Comparison of ENCODE assay signal across 8 cellular contexts in the genomic region with DNA sequence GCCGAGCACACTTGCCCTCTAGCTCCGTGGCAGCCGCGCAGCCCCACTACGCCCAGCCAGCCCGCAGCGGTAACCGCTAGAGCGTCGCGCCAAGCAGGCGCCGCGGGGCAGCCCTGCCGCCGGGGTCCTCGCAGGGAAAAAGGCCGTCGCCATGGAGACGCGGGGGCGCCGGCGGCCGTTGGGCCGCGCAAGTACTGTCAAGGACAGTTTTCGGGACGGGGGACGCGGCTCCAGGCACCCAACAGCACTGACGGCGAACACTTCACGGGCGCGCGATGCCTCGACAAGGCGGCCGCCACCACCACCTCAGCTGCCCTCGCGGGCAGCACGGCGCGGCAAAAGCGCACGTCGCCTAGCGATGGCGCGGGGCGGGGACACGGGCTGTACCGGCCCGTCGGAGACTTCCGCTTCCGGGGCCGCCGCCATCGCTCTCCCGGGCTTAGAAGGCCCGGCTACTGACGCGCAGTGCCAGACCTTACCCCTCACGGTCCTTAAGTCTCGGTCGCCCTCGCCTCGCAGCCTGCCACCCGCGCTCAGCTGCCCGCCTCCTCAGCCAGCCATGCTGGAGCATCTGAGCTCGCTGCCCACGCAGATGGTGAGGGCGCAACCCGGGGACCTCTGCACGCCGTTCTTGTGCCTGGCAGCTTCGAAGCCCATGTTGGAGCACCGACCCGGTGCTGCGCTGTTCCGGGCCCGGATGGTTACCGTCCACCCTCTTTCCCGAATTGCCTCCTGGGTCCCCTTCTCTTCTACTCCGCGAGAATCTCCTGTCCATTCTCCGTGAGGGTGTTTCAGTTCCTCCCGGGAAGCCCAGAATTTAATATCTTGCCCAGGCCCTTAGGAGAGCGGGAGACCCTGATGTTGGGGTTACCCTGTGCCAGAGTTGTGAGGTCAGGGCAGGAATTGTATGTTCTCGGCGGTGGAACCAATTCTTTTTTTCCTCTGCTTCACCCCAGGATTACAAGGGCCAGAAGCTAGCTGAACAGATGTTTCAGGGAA. TPM values are rescaled to one million over a fixed set of nuclear protein-coding genes. Genes with fewer than 3 reads are reported as not detected.
DNase-seq lines count a peak whose midpoint lies in the region; ATAC-seq and TF ChIP-seq lines count a peak whose summit lies in the region.

Gene GLT8D1, minus strand, starts transcription at position 104 of the 999 bp plus-strand sequence. CDS start 5,331 bp downstream, outside the sequence.
Gene SPCS1, plus strand, starts transcription at position 419 of the 999 bp plus-strand sequence. Its CDS starts 141 bp downstream, at position 560.

- DNase-seq in AG09309 (ENCODE audit: low read depth) = no peak
- DNase-seq in NCI-H460 (ENCODE audit: extremely low read depth, low read depth) = peak; percentile 70
- peak; percentile 79 to 85 for DNase-seq in activated CD4-positive, alpha-beta T cell treated with anti-CD3 and anti-CD28 coated beads for 4 hours
- DNase-seq in left kidney (ENCODE audit: low read depth, low spot score) = peak; percentile 96
- DNase-seq in stimulated activated CD4-positive, alpha-beta T cell treated with anti-CD3 and anti-CD28 coated beads, Interleukin-2, amount 100 ng/mL, for 24 hours = peak; percentile 85 to 87

- TF ChIP-seq CTCF in AG09309 (IDR thresholded peaks at IDR 0.05; ENCODE audit: control insufficient read depth, insufficient read depth, low read depth, low read length, missing control alignments) = no peak

- peak; percentile 82 for ATAC-seq in GM18909 (IDR thresholded peaks at IDR 0.05; ENCODE audit: poor library complexity, unreplicated experiment)
- ATAC-seq in HG03175 (IDR thresholded peaks at IDR 0.05; ENCODE audit: unreplicated experiment) = peak; percentile 87

- peak within 1 kb of the TSS; percentile 92 for H3K4me3 ChIP-seq in AG09309 (ENCODE audit: control insufficient read depth, low read depth, low read length)

- peak within 1 kb of the TSS; percentile 88 for H3K27ac ChIP-seq in cingulate gyrus (ENCODE audit: low read depth, low read length)

RNA-seq across cellular contexts. Expression of gene GLT8D1, which starts in this region (rescaled TPM):
- total RNA-seq in NCI-H460 (2014; rRNA removed; shearing (Covaris generic)) = 53.5 and 58.6 TPM in 2 replicates
- polyA plus RNA-seq in NCI-H460 (2014; cell fraction: nucleus; rRNA removed) = 76.2 and 85.1 TPM in 2 replicates

RNA-seq across cellular contexts. Expression of gene SPCS1, which starts in this region (rescaled TPM):
- total RNA-seq in NCI-H460 (2014; rRNA removed; shearing (Covaris generic)) = 172 and 198 TPM in 2 replicates
- polyA plus RNA-seq in NCI-H460 (2014; cell fraction: nucleus; rRNA removed) = 108 and 171 TPM in 2 replicates
